Comparison of ENCODE assay signal across 8 cellular contexts in the genomic region with DNA sequence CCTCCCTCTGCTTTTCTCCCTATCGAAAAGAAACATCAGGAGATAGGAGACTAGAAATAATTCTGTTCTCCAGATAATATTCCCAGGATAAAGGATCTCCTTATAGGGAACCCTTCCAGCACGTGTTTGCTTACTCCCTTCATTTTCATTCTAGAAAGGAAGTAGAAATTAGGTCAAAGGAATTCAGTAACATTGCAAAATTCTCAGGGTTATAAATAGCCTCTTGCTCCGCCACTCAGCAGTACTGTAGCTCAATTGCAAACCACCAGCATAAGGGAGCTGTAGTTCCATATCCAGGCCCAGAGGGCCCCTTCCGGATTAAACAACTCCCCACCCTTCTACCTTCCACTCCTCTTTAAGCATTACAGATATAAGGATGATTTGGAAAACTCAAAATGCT. TPM values are rescaled to one million over a fixed set of nuclear protein-coding genes. Genes with fewer than 3 reads are reported as not detected.
DNase-seq lines count a peak whose midpoint lies in the region; ATAC-seq, FAIRE-seq and TF ChIP-seq lines count a peak whose summit lies in the region.

No MANE protein-coding gene starts in this region.

- no peak overlapping the region for H2AFZ ChIP-seq in MM.1S (ENCODE audit: low read length)

- BruUV-seq in Calu3 (replicated peaks; lab: Mats Ljungman, UMichigan) = no TSS peak

- no peaks in the 10 kb centered on the region for H3K27me3 ChIP-seq in MM.1S (replicated peaks; ENCODE audit: insufficient read depth, low read length)

- H3K27ac Mint-ChIP-seq in Calu3 (ENCODE audit: unreplicated experiment) = no peak overlapping the region

- H3K9me3 ChIP-seq in MM.1S (replicated peaks; ENCODE audit: insufficient read depth, low read length) (no peaks in the 10 kb centered on the region), mesodermal cell (ENCODE audit: control insufficient read depth, low read length) (no peaks in the 10 kb centered on the region)

- no peak overlapping the region for H3K4me3 Mint-ChIP-seq in Calu3 (ENCODE audit: low read depth, unreplicated experiment)

- H3K4me2 ChIP-seq in MM.1S (ENCODE audit: low read depth, low read length) = peak overlapping the region; percentile 36; the same call in 1 of the 2 replicates

- H3K4me1 ChIP-seq in MM.1S (ENCODE audit: low read length) (peaks cover 54% of the 10 kb centered on the region), mesodermal cell (ENCODE audit: control insufficient read depth, insufficient read depth, low read length, poor library complexity, severe bottlenecking) (peaks cover 33% of the 10 kb centered on the region)

- H3K9me2 ChIP-seq in MM.1S (replicated peaks; ENCODE audit: insufficient read depth, low read length) = no peaks in the 10 kb centered on the region

- no peak for FAIRE-seq in D721Med (lab: Jason Lieb, UNC)

- H3K4me3 ChIP-seq in MM.1S (ENCODE audit: low read length) (no peak overlapping the region), mesodermal cell (ENCODE audit: extremely low read depth, insufficient read depth, low read length, poor library complexity, severe bottlenecking) (peak overlapping the region; percentile 3)

- H3K36me3 ChIP-seq in MM.1S (replicated peaks; ENCODE audit: insufficient read depth, low read length) (no peaks in the 10 kb centered on the region), mesodermal cell (ENCODE audit: control insufficient read depth, insufficient read depth, low read length) (peaks cover 63% of the 10 kb centered on the region)

- ATAC-seq in HG03135 (IDR thresholded peaks at IDR 0.05; ENCODE audit: unreplicated experiment) = no peak
- no peak for ATAC-seq in HG03139 (IDR thresholded peaks at IDR 0.05; ENCODE audit: unreplicated experiment)

- DNase-seq in MM.1S = no peak
- DNase-seq in cerebellar cortex (ENCODE audit: low spot score) = peak; percentile 77
- DNase-seq in D721Med (ENCODE audit: insufficient read length, low spot score) = no peak
- no peak for DNase-seq in Calu3

- CTCF ChIA-PET in Calu3 (lab: Charles Lee) = interaction anchor here (0.8 kb wide), 1 partner anchor 36 kb away, joined by 3 read pairs; no protein-coding TSS in a partner anchor

- H4K20me1 ChIP-seq in MM.1S (ENCODE audit: insufficient read depth, low read length) = no peaks in the 10 kb centered on the region

- H3K4me1 Mint-ChIP-seq in Calu3 (ENCODE audit: low read depth, unreplicated experiment) = peaks cover 37% of the 10 kb centered on the region

- intact Hi-C loops in Calu3 (cut with micrococcal nuclease; ENCODE audit: unreplicated experiment) = no loop called here

- H3F3A ChIP-seq in MM.1S (ENCODE audit: insufficient read depth, low read length) = peaks cover 37% of the 10 kb centered on the region

- peaks cover 58% of the 10 kb centered on the region for H3K79me2 ChIP-seq in MM.1S (ENCODE audit: low read length)

- peak overlapping the region; percentile 77 for H3K27ac ChIP-seq in 22Rv1
- H3K27ac ChIP-seq in MM.1S (ENCODE audit: low read length) = no peak overlapping the region
- H3K27ac ChIP-seq in mesodermal cell (ENCODE audit: low read depth, low read length, severe bottlenecking) = peak overlapping the region; percentile 70

- H3K27me3 Mint-ChIP-seq in Calu3 (ENCODE audit: unreplicated experiment) = no peaks in the 10 kb centered on the region

- peaks cover 4% of the 10 kb centered on the region for H3K36me3 Mint-ChIP-seq in Calu3 (ENCODE audit: insufficient read depth, unreplicated experiment)

- no peak overlapping the region for H3K9ac ChIP-seq in MM.1S (ENCODE audit: low read length)

- TF ChIP-seq CTCF in 22Rv1 (IDR thresholded peaks at IDR 0.05) = no peak
- TF ChIP-seq CTCF in MM.1S (IDR thresholded peaks at IDR 0.05; ENCODE audit: low read length) = no peak
- TF ChIP-seq CTCF in D721Med (IDR thresholded peaks at IDR 0.05; ENCODE audit: insufficient read depth, missing control alignments) = no peak
- no peak for TF ChIP-seq CTCF in Calu3 (IDR thresholded peaks at IDR 0.05; ENCODE audit: unreplicated experiment)

- WGBS in mesodermal cell (ENCODE audit: insufficient coverage in 2 of 2), 2 experiments = 83 to 100% methylated on average over 1 of the region's 4 CpGs

- H3K9me3 Mint-ChIP-seq in Calu3 (ENCODE audit: low read depth, unreplicated experiment) = no peaks in the 10 kb centered on the region

RNA-seq across cellular contexts. Expression of a gene that starts 6.2 kb away (rescaled TPM):
- 39.6 TPM for polyA plus RNA-seq in mesodermal cell (2013, experiment 1 of 2)
- 31.6 TPM for polyA plus RNA-seq in mesodermal cell (2013, experiment 2 of 2)
- 42.2 and 51.6 TPM in 2 replicates for total RNA-seq in Calu3 (2022)
